Comparison of ENCODE assay signal across 17 cellular contexts in genomic region chr12:27436768-27437167, GRCh38. TPM values are rescaled to one million over a fixed set of nuclear protein-coding genes. Genes with fewer than 3 reads are reported as not detected.
DNase-seq lines count a peak whose midpoint lies in the region; ATAC-seq, FAIRE-seq and TF ChIP-seq lines count a peak whose summit lies in the region.
"Had no signal": no experiment of that assay in that cellular context is flagged by ENCODE, and none has a peak within 500 bp of the region (broad histone marks: within the 10 kb centered on the region; RNA-seq: fewer than 3 reads in every experiment).

No MANE protein-coding gene starts in this region.

- intact Hi-C loops in activated naive CD4-positive, alpha-beta T cell treated with anti-CD3 and anti-CD28 coated beads for 36 hours (cut with micrococcal nuclease) = loop anchor here (5.0 kb wide), 1 partner anchor 86 kb away; the partner anchor contains the start of gene PPFIBP1
- intact Hi-C loops in HepG2 (cut with micrococcal nuclease; ENCODE audit: unreplicated experiment) = loop anchor here (5.0 kb wide), 1 partner anchor 266 kb away; no protein-coding TSS in a partner anchor

- peak overlapping the region; percentile 18 for H3K4me3 ChIP-seq in iPS-18a (ENCODE audit: low read length)
- no peak overlapping the region for H3K4me3 ChIP-seq in HepG2 (replicated peaks in 1 of 3; ENCODE audit: insufficient read depth in 1 of 3, low read depth in 2 of 3, low read length in 3 of 3)
- H3K4me3 ChIP-seq: BLaER1, GM23248, HAP-1 had no signal

- no peaks in the 10 kb centered on the region for H3K79me2 ChIP-seq in HepG2 (ENCODE audit: insufficient read depth, low read length)

- peak; percentile 20 for DNase-seq in activated naive CD4-positive, alpha-beta T cell treated with anti-CD3 and anti-CD28 coated beads for 36 hours
- no peak for DNase-seq in activated naive CD4-positive, alpha-beta T cell treated with anti-CD3 and anti-CD28 coated beads, Interleukin-2, amount 50 U/mL, for 72 hours (ENCODE audit: low spot score in 2 of 2)
- DNase-seq in HTR-8/SVneo (ENCODE audit: insufficient read length, low spot score) (no peak), HepG2 (ENCODE audit: low spot score) (no peak), DMS 273 treated with DMSO at 0.1 percent for 48 hours (lab: John Stamatoyannopoulos, UW) (no peak)
- DNase-seq in activated CD8-positive, alpha-beta T cell treated with anti-CD3 and anti-CD28 coated beads, Interleukin-2, amount 10 ng/mL, durations not matched to agents 7 days and 5 days = peak; percentile 31
- DNase-seq: 8988T; AML-193; Caco-2; CD8-positive, alpha-beta memory T cell; DMS53; GF-D8; GM23248 had no signal

- TF ChIP-seq POLR2A in HepG2 (IDR thresholded peaks at IDR 0.05; ENCODE audit: insufficient read depth in 1 of 2, low read depth in 2 of 2, low read length in 2 of 2) = no peak

- H2AFZ ChIP-seq in HepG2 (ENCODE audit: low read length) = no peak overlapping the region
- H2AFZ ChIP-seq: GM23248 had no signal

- no peak for TF ChIP-seq CTCF in HepG2 (CRISPR knock-in tag; IDR thresholded peaks at IDR 0.05)

- no peaks in the 10 kb centered on the region for H3K27me3 ChIP-seq in iPS-18a (ENCODE audit: control insufficient read depth, insufficient read depth, low read length)
- H3K27me3 ChIP-seq in HepG2 (ENCODE audit: control insufficient read depth in 1 of 2, insufficient read depth in 2 of 2, low read length in 2 of 2) = no peaks in the 10 kb centered on the region
- H3K27me3 ChIP-seq: BLaER1 had no signal

- H3K9me3 Mint-ChIP-seq in activated naive CD4-positive, alpha-beta T cell treated with anti-CD3 and anti-CD28 coated beads for 36 hours = peaks cover 1% of the 10 kb centered on the region
- peaks cover 0 to 13% of the 10 kb centered on the region in 2 donors for H3K9me3 Mint-ChIP-seq in activated naive CD4-positive, alpha-beta T cell treated with anti-CD3 and anti-CD28 coated beads, Interleukin-2, amount 50 U/mL, for 72 hours
- H3K9me3 Mint-ChIP-seq in activated CD8-positive, alpha-beta T cell treated with anti-CD3 and anti-CD28 coated beads, Interleukin-2, amount 10 ng/mL, durations not matched to agents 7 days and 5 days (ENCODE audit: insufficient read depth) = peaks cover 15% of the 10 kb centered on the region
- H3K9me3 Mint-ChIP-seq: CD8-positive, alpha-beta memory T cell had no signal

- in situ Hi-C loops in HepG2 (cut with HindIII; ENCODE audit: extremely low pct_ligation_motif_present, low pct_unique_long_range_greater_than_20kb) = no loop called here

- no peak overlapping the region for H3K4me2 ChIP-seq in HepG2 (ENCODE audit: low read depth, low read length)

- H3K4me1 ChIP-seq in iPS-18a (ENCODE audit: control insufficient read depth, low read depth, low read length) (peaks cover 7% of the 10 kb centered on the region), HepG2 (ENCODE audit: insufficient read depth, low read length) (peaks cover 10% of the 10 kb centered on the region)

- BruUV-seq in HepG2 (replicated peaks; lab: Mats Ljungman, UMichigan) = no TSS peak

- no peak for TF ChIP-seq EP300 in HepG2 (IDR thresholded peaks at IDR 0.05; ENCODE audit: low read depth in 2 of 2, low read length in 2 of 2)
- TF ChIP-seq EP300 in HepG2 (CRISPR knock-in tag; IDR thresholded peaks at IDR 0.05; ENCODE audit: borderline replicate concordance) = no peak

- FAIRE-seq in HTR-8/SVneo (lab: Jason Lieb, UNC) (peak; percentile 72), HepG2 (lab: Jason Lieb, UNC) (no peak)

- peaks cover 2% of the 10 kb centered on the region for H3K27me3 Mint-ChIP-seq in activated naive CD4-positive, alpha-beta T cell treated with anti-CD3 and anti-CD28 coated beads for 36 hours (ENCODE audit: low read depth)
- H3K27me3 Mint-ChIP-seq in activated CD8-positive, alpha-beta T cell treated with anti-CD3 and anti-CD28 coated beads, Interleukin-2, amount 10 ng/mL, durations not matched to agents 7 days and 5 days (ENCODE audit: low read depth) = peaks cover 4% of the 10 kb centered on the region

- H3K9ac ChIP-seq in iPS-18a (ENCODE audit: low read length) = no peak overlapping the region
- no peak overlapping the region for H3K9ac ChIP-seq in HepG2 (ENCODE audit: insufficient read depth, low read depth, low read length)
- H3K9ac ChIP-seq: BLaER1, GM23248 had no signal

- whole genome bisulfite sequencing in HepG2 (ENCODE audit: low lambda C conversion rate) = 100% methylated on average over 1 of the region's 1 CpG

- H3K36me3 ChIP-seq in iPS-18a (ENCODE audit: control insufficient read depth, low read depth, low read length) (no peaks in the 10 kb centered on the region), HepG2 (replicated peaks in 1 of 2; ENCODE audit: control insufficient read depth in 1 of 2, insufficient read depth in 2 of 2, low read length in 2 of 2) (no peaks in the 10 kb centered on the region)
- H3K36me3 ChIP-seq: BLaER1, HAP-1 had no signal

- H4K20me1 ChIP-seq in HepG2 (ENCODE audit: insufficient read depth, low read length) = no peaks in the 10 kb centered on the region
- H4K20me1 ChIP-seq: BLaER1 had no signal

- no peaks in the 10 kb centered on the region for H3K36me3 Mint-ChIP-seq in activated naive CD4-positive, alpha-beta T cell treated with anti-CD3 and anti-CD28 coated beads for 36 hours (ENCODE audit: low read depth)
- peaks cover 0 to 19% of the 10 kb centered on the region in 2 donors for H3K36me3 Mint-ChIP-seq in activated naive CD4-positive, alpha-beta T cell treated with anti-CD3 and anti-CD28 coated beads, Interleukin-2, amount 50 U/mL, for 72 hours
- H3K36me3 Mint-ChIP-seq in activated CD8-positive, alpha-beta T cell treated with anti-CD3 and anti-CD28 coated beads, Interleukin-2, amount 10 ng/mL, durations not matched to agents 7 days and 5 days (ENCODE audit: low read depth) = peaks cover 44% of the 10 kb centered on the region
- H3K36me3 Mint-ChIP-seq: CD8-positive, alpha-beta memory T cell had no signal

- no peak overlapping the region for H3K27ac Mint-ChIP-seq in activated naive CD4-positive, alpha-beta T cell treated with anti-CD3 and anti-CD28 coated beads for 36 hours
- H3K27ac Mint-ChIP-seq in activated naive CD4-positive, alpha-beta T cell treated with anti-CD3 and anti-CD28 coated beads, Interleukin-2, amount 50 U/mL, for 72 hours = no peak overlapping the region
- no peak overlapping the region for H3K27ac Mint-ChIP-seq in activated CD8-positive, alpha-beta T cell treated with anti-CD3 and anti-CD28 coated beads, Interleukin-2, amount 10 ng/mL, durations not matched to agents 7 days and 5 days
- H3K27ac Mint-ChIP-seq: CD8-positive, alpha-beta memory T cell had no signal

- peaks cover 17% of the 10 kb centered on the region for H3K4me1 Mint-ChIP-seq in activated naive CD4-positive, alpha-beta T cell treated with anti-CD3 and anti-CD28 coated beads for 36 hours (ENCODE audit: low read depth)
- H3K4me1 Mint-ChIP-seq in activated CD8-positive, alpha-beta T cell treated with anti-CD3 and anti-CD28 coated beads, Interleukin-2, amount 10 ng/mL, durations not matched to agents 7 days and 5 days (ENCODE audit: low read depth) = peaks cover 68% of the 10 kb centered on the region

- peaks cover 7% of the 10 kb centered on the region for H3K9me3 ChIP-seq in iPS-18a (ENCODE audit: control insufficient read depth, low read depth, low read length)
- H3K9me3 ChIP-seq in HepG2 (ENCODE audit: low read length) = no peaks in the 10 kb centered on the region
- H3K9me3 ChIP-seq: Caco-2, HAP-1 had no signal

- ATAC-seq in activated naive CD4-positive, alpha-beta T cell treated with anti-CD3 and anti-CD28 coated beads, Interleukin-2, amount 50 U/mL, for 72 hours = no peak
- ATAC-seq in activated CD8-positive, alpha-beta T cell treated with anti-CD3 and anti-CD28 coated beads, Interleukin-2, amount 10 ng/mL, durations not matched to agents 7 days and 5 days = no peak
- no peak for ATAC-seq in HepG2

- no peak for TF ChIP-seq RAD21 in HepG2 (CRISPR knock-in tag; IDR thresholded peaks at IDR 0.05)

- CTCF ChIA-PET in activated naive CD4-positive, alpha-beta T cell treated with anti-CD3 and anti-CD28 coated beads for 36 hours (lab: Charles Lee) = interaction anchor here (0.6 to 5.7 kb wide), 9 partner anchors 20 to 268 kb away, joined by 3 to 29 read pairs (median 4); no protein-coding TSS in a partner anchor
- CTCF ChIA-PET in activated CD8-positive, alpha-beta T cell treated with anti-CD3 and anti-CD28 coated beads, Interleukin-2, amount 10 ng/mL, durations not matched to agents 7 days and 5 days (lab: Charles Lee) = interaction anchor here (0.6 to 4.2 kb wide), 14 partner anchors 9 to 129 kb away, joined by 3 to 21 read pairs (median 4); partner anchors contain the start of gene PPFIBP1
- CTCF ChIA-PET in HepG2 (lab: Yijun Ruan, JAX; ENCODE audit: low intra/inter-chr PET ratio, low total read pairs) = interaction anchor here (2.8 kb wide), 1 partner anchor 199 kb away, joined by 11 read pairs; no protein-coding TSS in a partner anchor

- H3K4me3 Mint-ChIP-seq in activated naive CD4-positive, alpha-beta T cell treated with anti-CD3 and anti-CD28 coated beads for 36 hours = no peak overlapping the region
- H3K4me3 Mint-ChIP-seq in activated CD8-positive, alpha-beta T cell treated with anti-CD3 and anti-CD28 coated beads, Interleukin-2, amount 10 ng/mL, durations not matched to agents 7 days and 5 days = no peak overlapping the region
- H3K4me3 Mint-ChIP-seq: CD8-positive, alpha-beta memory T cell had no signal

- POLR2A ChIA-PET in activated CD8-positive, alpha-beta T cell treated with anti-CD3 and anti-CD28 coated beads, Interleukin-2, amount 10 ng/mL, durations not matched to agents 7 days and 5 days (lab: Charles Lee) = interaction anchor here (0.7 to 0.8 kb wide), 2 partner anchors 34 to 64 kb away, joined by 3 read pairs; no protein-coding TSS in a partner anchor
- POLR2A ChIA-PET in HepG2 (lab: Yijun Ruan, JAX) = no interaction called here

- H3K27ac ChIP-seq in iPS-18a (ENCODE audit: low read length) (no peak overlapping the region), HepG2 (ENCODE audit: extremely low read length, insufficient read depth, low read length) (no peak overlapping the region)
- H3K27ac ChIP-seq: BLaER1, GM23248, HL-60 had no signal

RNA-seq across cellular contexts. Expression of gene SMCO2, which starts 9.8 kb away (rescaled TPM):
- under 1 TPM; 0.19 to 0.22 TPM for total RNA-seq in activated naive CD4-positive, alpha-beta T cell treated with anti-CD3 and anti-CD28 coated beads for 36 hours
- under 1 TPM in 1 of 2 donors, not detected in 1; 0.37 TPM for total RNA-seq in activated naive CD4-positive, alpha-beta T cell treated with anti-CD3 and anti-CD28 coated beads, Interleukin-2, amount 50 U/mL, for 72 hours
- total RNA-seq in activated CD8-positive, alpha-beta T cell treated with anti-CD3 and anti-CD28 coated beads, Interleukin-2, amount 10 ng/mL, durations not matched to agents 7 days and 5 days = under 1 TPM in 1 of 2 experiments, not detected in 1; 0.61 TPM
- not detected in 2 replicates for total RNA-seq in HepG2 (2016; rRNA removed; fragmentation: Illumina TruSeq; extraction: Trizol)
- 0.26 TPM in 1 of 2 replicates, not detected in the other for total RNA-seq in HepG2 (2016; cell fraction: cytosol; rRNA removed; fragmentation: Illumina TruSeq; extraction: Trizol; ENCODE audit: low read depth)
- 0.13 TPM in 1 of 2 replicates, not detected in the other for total RNA-seq in HepG2 (2016; cell fraction: insoluble cytoplasmic fraction; rRNA removed; fragmentation: Illumina TruSeq; extraction: Trizol)
- total RNA-seq in HepG2 (2016; cell fraction: membrane; rRNA removed; fragmentation: Illumina TruSeq; extraction: Trizol) = 0.83 TPM in 1 of 2 replicates, not detected in the other
- total RNA-seq in HepG2 (2016; cell fraction: nucleus; rRNA removed; fragmentation: Illumina TruSeq; extraction: Trizol) = 0.38 TPM in 1 of 2 replicates, not detected in the other
- polyA plus RNA-seq in HepG2 (2011; rRNA removed) = 0.15 and 0.35 TPM in 2 replicates
- polyA plus RNA-seq in HepG2 (2011; cell fraction: cytosol; rRNA removed) = not detected in 2 replicates
- polyA plus RNA-seq in HepG2 (2011; cell fraction: nucleus; rRNA removed) = 0.35 and 0.45 TPM in 2 replicates
- 0.15 TPM in 1 of 2 replicates, not detected in the other for polyA plus RNA-seq in HepG2 (2012)
- not detected in 2 replicates for polyA plus RNA-seq in HepG2 (2016; cell fraction: cytosol; fragmentation: Illumina TruSeq; extraction: Trizol; ENCODE audit: low read depth)
- not detected in 2 replicates for polyA plus RNA-seq in HepG2 (2016; cell fraction: insoluble cytoplasmic fraction; fragmentation: Illumina TruSeq; extraction: Trizol; ENCODE audit: low read depth)
- polyA plus RNA-seq in HepG2 (2016; cell fraction: membrane; fragmentation: Illumina TruSeq; extraction: Trizol; ENCODE audit: low read depth) = 0.15 TPM in 1 of 2 replicates, not detected in the other
- 0.52 TPM in 1 of 2 replicates, not detected in the other for polyA plus RNA-seq in HepG2 (2016; cell fraction: nucleus; fragmentation: Illumina TruSeq; extraction: Trizol; ENCODE audit: insufficient read depth, low read depth)
- polyA minus RNA-seq in HepG2 (2011; rRNA and poly(A)+ RNA removed; ENCODE audit: low replicate concordance) = 0.34 TPM in 1 of 2 replicates, not detected in the other
- polyA minus RNA-seq in HepG2 (2011; cell fraction: cytosol; rRNA and poly(A)+ RNA removed) = not detected in 2 replicates
- 0.99 TPM in 1 of 2 replicates, not detected in the other for polyA minus RNA-seq in HepG2 (2011; cell fraction: nucleus; rRNA and poly(A)+ RNA removed)
- total RNA-seq: CD8-positive, alpha-beta memory T cell; GM23248 had no signal
- polyA plus RNA-seq: CD8-positive, alpha-beta memory T cell; GM23248 had no signal

Comparison
In these comparisons a context has a peak if more than half of its experiments do, and no peak if none do; other contexts are left out.
1. DNase-seq: peak in activated naive CD4-positive, alpha-beta T cell treated with anti-CD3 and anti-CD28 coated beads for 36 hours (single experiment) and activated CD8-positive, alpha-beta T cell treated with anti-CD3 and anti-CD28 coated beads, Interleukin-2, amount 10 ng/mL, durations not matched to agents 7 days and 5 days (single experiment); none in activated naive CD4-positive, alpha-beta T cell treated with anti-CD3 and anti-CD28 coated beads, Interleukin-2, amount 50 U/mL, for 72 hours (0 of 2), HTR-8/SVneo (single experiment), HepG2 (single experiment) and DMS 273 treated with DMSO at 0.1 percent for 48 hours (single experiment).